ENCODE assay signal across 28 cellular contexts in the genomic region with DNA sequence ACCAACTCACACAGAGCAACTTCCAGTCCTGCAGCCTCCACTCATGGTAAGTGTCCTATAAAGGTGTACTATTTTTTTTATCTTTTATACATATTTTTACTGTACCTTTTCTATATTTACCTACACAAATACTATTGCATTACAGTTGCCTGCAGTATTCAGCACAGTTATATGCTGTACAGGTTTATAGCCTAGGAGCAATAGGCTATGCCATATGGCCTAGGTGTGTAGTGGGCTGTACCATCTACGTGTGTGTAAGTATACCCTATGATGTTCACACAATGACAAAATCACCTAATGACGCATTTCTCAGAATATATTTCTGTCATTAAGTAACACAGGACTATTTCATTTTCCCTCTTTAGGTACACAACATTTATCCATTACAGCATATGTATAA. TPM values are rescaled to one million over a fixed set of nuclear protein-coding genes. Genes with fewer than 3 reads are reported as not detected.
A peak's percentile ranks its signal among the peaks of the same experiment; 100 is the strongest.
DNase-seq lines count a peak whose midpoint lies in the region; ATAC-seq, FAIRE-seq and TF ChIP-seq lines count a peak whose summit lies in the region.
"Had no signal": no experiment of that assay in that cellular context is flagged by ENCODE, and none has a peak within 500 bp of the region (broad histone marks: within the 10 kb centered on the region; RNA-seq: fewer than 3 reads in every experiment).

No MANE protein-coding gene starts in this region.

- H3K9me2 ChIP-seq in SU-DHL-6 (replicated peaks; ENCODE audit: insufficient read depth, low read length), result no peaks in the 10 kb centered on the region

- no peak overlapping the region for H3K4me3 ChIP-seq in SU-DHL-6 (ENCODE audit: insufficient read depth, low read length, poor library complexity, severe bottlenecking)
- no peak overlapping the region for H3K4me3 ChIP-seq in mucosa of descending colon
- H3K4me3 ChIP-seq: BLaER1, GM12878 had no signal

- no peaks in the 10 kb centered on the region for H3F3A ChIP-seq in SU-DHL-6 (ENCODE audit: insufficient read depth)

- H3K27ac ChIP-seq in SU-DHL-6 (ENCODE audit: low read depth, low read length), result no peak overlapping the region
- H3K27ac ChIP-seq: BLaER1 had no signal

- H3K36me3 ChIP-seq in SU-DHL-6 (ENCODE audit: low read length) (no peaks in the 10 kb centered on the region), mucosa of descending colon (ENCODE audit: low read depth) (no peaks in the 10 kb centered on the region)
- H3K36me3 ChIP-seq: BE2C, BLaER1 had no signal

- no peak overlapping the region for H3K9ac ChIP-seq in SU-DHL-6 (ENCODE audit: low read length)
- H3K9ac ChIP-seq: BLaER1 had no signal

- no peaks in the 10 kb centered on the region for H3K27me3 ChIP-seq in SU-DHL-6 (ENCODE audit: low read length)
- H3K27me3 ChIP-seq: BE2C, BLaER1 had no signal

- H2AFZ ChIP-seq in SU-DHL-6 (ENCODE audit: low read depth, low read length, severe bottlenecking), result peak overlapping the region; percentile 33

- DNase-seq in GM12891 (ENCODE audit: insufficient read length, low spot score) (no peak), HTR-8/SVneo (ENCODE audit: insufficient read length, low spot score) (no peak), mucosa of descending colon (no peak), head of caudate nucleus (no peak)
- DNase-seq in stimulated activated CD4-positive, alpha-beta T cell treated with anti-CD3 and anti-CD28 coated beads, Interleukin-4, amount 100 ng/mL, for 1 hour, result no peak
- DNase-seq: 8988T; ACHN; BE2C; C1 segment of cervical spinal cord; CD4-positive, alpha-beta memory T cell; CD4-positive, CD25-positive, alpha-beta regulatory T cell; CD8-positive, alpha-beta memory T cell; COR-L47; DMS 273 treated with DMSO at 0.1 percent for 48 hours; DMS153; DMS53; DMS79; DND-41; EL; GF-D8 had no signal

- peak; percentile 59 for FAIRE-seq in GM12891 (lab: Jason Lieb, UNC)
- peak; percentile 76 for FAIRE-seq in HTR-8/SVneo (lab: Jason Lieb, UNC)
- FAIRE-seq: A204.1, GM12878 had no signal

- H3K4me2 ChIP-seq in SU-DHL-6 (ENCODE audit: low read depth, low read length, poor library complexity, severe bottlenecking), result no peak overlapping the region
- H3K4me2 ChIP-seq: BLaER1 had no signal

- H3K4me1 ChIP-seq in mucosa of descending colon (ENCODE audit: low read depth), result peaks cover 4% of the 10 kb centered on the region
- H3K4me1 ChIP-seq: BE2C, BLaER1 had no signal

- H3K9me3 ChIP-seq in SU-DHL-6 (ENCODE audit: insufficient read depth, low read length) (no peaks in the 10 kb centered on the region), mucosa of descending colon (no peaks in the 10 kb centered on the region)
- H3K9me3 ChIP-seq: BE2C, BLaER1 had no signal

- no peak for TF ChIP-seq CTCF in SU-DHL-6 (IDR thresholded peaks at IDR 0.05; ENCODE audit: insufficient read depth, low read length, poor library complexity, severe bottlenecking)
- TF ChIP-seq CTCF in mucosa of descending colon (IDR thresholded peaks at IDR 0.05), result no peak

- intact Hi-C loops in mucosa of descending colon (cut with DNase I, micrococcal nuclease), result loop anchor here in 1 of 2 donors (10.0 kb wide), 1 partner anchor 628 kb away; the partner anchor contains the start of gene WDR41
- intact Hi-C loops in head of caudate nucleus (cut with DNase I), result loop anchor here (2.0 to 10.0 kb wide), 2 partner anchors 150 to 628 kb away; partner anchors contain the start of gene WDR41

- no peaks in the 10 kb centered on the region for H4K20me1 ChIP-seq in SU-DHL-6 (ENCODE audit: low read depth, low read length)
- H4K20me1 ChIP-seq: BLaER1 had no signal

- TF ChIP-seq POLR2A in GM12891 (IDR thresholded peaks at IDR 0.05; ENCODE audit: low read depth, low read length), result no peak

- no peaks in the 10 kb centered on the region for H3K79me2 ChIP-seq in SU-DHL-6 (ENCODE audit: insufficient read depth, low read length)

- peak; percentile 70 for ATAC-seq in mucosa of descending colon
- ATAC-seq in GM21390 (IDR thresholded peaks at IDR 0.05; ENCODE audit: unreplicated experiment), result no peak
- ATAC-seq in GM21576 (IDR thresholded peaks at IDR 0.05; ENCODE audit: unreplicated experiment), result no peak
- ATAC-seq: GM12878 had no signal

TF ChIP-seq in GM12891, 5 proteins besides CTCF, POLR2A, EP300 and RAD21:
- TF ChIP-seq POLR2AphosphoS5 (IDR thresholded peaks at IDR 0.05; ENCODE audit: low read depth, low read length) (no peak), POU2F2 (IDR thresholded peaks at IDR 0.05; ENCODE audit: low read depth, low read length) (no peak)

RNA-seq across cellular contexts. Expression of gene S100Z, which starts 16.7 kb away (rescaled TPM):
- polyA plus RNA-seq in GM12891 (2012; ENCODE audit: low read depth, missing spikeins), result 0.33 TPM
- total RNA-seq in mucosa of descending colon, result under 1 TPM in 1 of 3 donors, not detected in 2; 0.78 TPM
- total RNA-seq: A673 had no signal
- polyA plus RNA-seq: AG04450; CD8-positive, alpha-beta memory T cell had no signal

RNA-seq across cellular contexts. Expression of gene F2RL1, which starts 47.7 kb away (rescaled TPM):
- not detected for polyA plus RNA-seq in GM12891 (2012; ENCODE audit: low read depth, missing spikeins)
- 100 to 1,000 TPM in 2 of 3 donors, 10 to 100 TPM in 1; 58.1 to 177 (median 128) TPM for total RNA-seq in mucosa of descending colon
